ENCODE assay signal across 8 cellular contexts in the genomic region with DNA sequence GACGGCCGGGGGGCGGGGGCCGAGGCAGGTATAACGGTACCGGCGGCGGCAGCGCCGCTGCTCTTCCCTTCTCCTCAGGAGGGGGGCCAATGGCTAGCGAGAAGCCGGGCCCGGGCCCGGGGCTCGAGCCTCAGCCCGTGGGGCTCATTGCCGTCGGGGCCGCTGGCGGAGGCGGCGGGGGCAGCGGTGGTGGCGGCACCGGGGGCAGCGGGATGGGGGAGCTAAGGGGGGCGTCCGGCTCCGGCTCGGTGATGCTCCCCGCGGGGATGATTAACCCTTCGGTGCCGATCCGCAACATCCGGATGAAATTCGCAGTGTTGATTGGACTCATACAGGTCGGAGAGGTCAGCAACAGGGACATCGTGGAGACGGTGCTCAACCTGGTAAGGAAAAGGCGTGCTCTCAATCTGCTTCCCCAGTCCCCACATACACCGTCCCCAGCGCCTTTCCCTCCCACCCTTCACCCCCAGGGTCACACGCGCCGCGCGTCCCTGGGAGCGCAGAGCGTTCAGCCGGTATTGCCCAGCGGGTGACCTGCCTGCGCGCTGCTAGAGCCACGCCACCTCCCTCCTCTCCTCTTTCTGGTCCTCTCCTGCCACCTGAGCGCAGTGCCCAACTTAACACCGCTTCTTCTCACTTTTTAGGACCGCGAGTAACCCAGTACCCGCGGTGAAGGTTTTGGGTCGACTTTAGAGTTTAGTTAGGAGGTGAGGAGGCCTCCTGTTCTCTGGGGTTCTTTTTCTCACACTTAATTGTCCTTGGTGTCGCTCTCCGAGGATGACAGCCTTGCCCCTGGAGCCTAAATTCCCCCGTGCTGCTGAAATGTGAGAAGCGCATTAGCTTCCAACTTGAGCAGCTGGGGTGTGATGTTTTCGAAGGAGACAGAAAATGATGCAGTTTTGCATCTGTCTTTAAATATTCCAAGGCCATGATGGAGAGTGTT. TPM values are rescaled to one million over a fixed set of nuclear protein-coding genes. Genes with fewer than 3 reads are reported as not detected.
DNase-seq lines count a peak whose midpoint lies in the region; ATAC-seq and TF ChIP-seq lines count a peak whose summit lies in the region.

No MANE protein-coding gene starts in this region.

- H3K4me3 ChIP-seq in Caco-2 (ENCODE audit: low read depth, low read length) (peak overlapping the region; percentile 86), LNCaP clone FGC (ENCODE audit: low read depth, low read length) (peak overlapping the region; percentile 66), gastroesophageal sphincter (peak overlapping the region; percentile 85 to 95), neural progenitor cell (peak overlapping the region; percentile 93)

- DNase-seq in Caco-2 (no peak), GM20000 (ENCODE audit: low spot score) (peak; percentile 19), LNCaP clone FGC (ENCODE audit: low read depth) (no peak), neural progenitor cell (ENCODE audit: low spot score) (peak; percentile 84), SIG-M5 (lab: John Stamatoyannopoulos, UW) (no peak)
- no peak for DNase-seq in activated CD8-positive, alpha-beta memory T cell treated with anti-CD3 and anti-CD28 coated beads, Interleukin-2, amount 10 ng/mL, durations not matched to agents 7 days and 5 days
- DNase-seq in NK-92 treated with Interleukin-12 subunit alpha and Interleukin-12 subunit beta, amount 100 ng/mL, for 24 hours (lab: John Stamatoyannopoulos, UW) = no peak

- peak; percentile 17 for ATAC-seq in activated CD8-positive, alpha-beta memory T cell treated with anti-CD3 and anti-CD28 coated beads, Interleukin-2, amount 10 ng/mL, durations not matched to agents 7 days and 5 days
- peak; percentile 52 for ATAC-seq in gastroesophageal sphincter

- H3F3A ChIP-seq in neural progenitor cell (ENCODE audit: low read depth) = peaks cover 29% of the 10 kb centered on the region

- 0 to 4% methylated on average over 2 to 10 of the region's 67 CpGs for WGBS in gastroesophageal sphincter (ENCODE audit: low coverage in 1 of 2), 2 donors

- H3K9me3 Mint-ChIP-seq in Caco-2 (ENCODE audit: unreplicated experiment) = no peaks in the 10 kb centered on the region
- H3K9me3 Mint-ChIP-seq in activated CD8-positive, alpha-beta memory T cell treated with anti-CD3 and anti-CD28 coated beads, Interleukin-2, amount 10 ng/mL, durations not matched to agents 7 days and 5 days (ENCODE audit: low read depth) = no peaks in the 10 kb centered on the region
- H3K9me3 Mint-ChIP-seq in neural progenitor cell = no peaks in the 10 kb centered on the region

- 0 out of 2 replicates have a peak, but pooled peaks cover 3% of the 10 kb centered on the region for H3K4me1 ChIP-seq in Caco-2
- H3K4me1 ChIP-seq in gastroesophageal sphincter = peaks cover 0 to 41% (median 0%) of the 10 kb centered on the region in 3 donors
- peaks cover 36% of the 10 kb centered on the region for H3K4me1 ChIP-seq in neural progenitor cell

- H3K27me3 ChIP-seq in Caco-2 (replicated peaks; ENCODE audit: control insufficient read depth, insufficient read depth, low read length) (0 out of 2 replicates have a peak, but pooled peaks cover 2% of the 10 kb centered on the region), gastroesophageal sphincter (no peaks in the 10 kb centered on the region), neural progenitor cell (no peaks in the 10 kb centered on the region)

- no peaks in the 10 kb centered on the region for H3K9me3 ChIP-seq in Caco-2
- no peaks in the 10 kb centered on the region for H3K9me3 ChIP-seq in gastroesophageal sphincter
- H3K9me3 ChIP-seq in neural progenitor cell (ENCODE audit: low read depth) = no peaks in the 10 kb centered on the region

- H4K20me1 ChIP-seq in neural progenitor cell (ENCODE audit: low read depth) = peaks cover 52% of the 10 kb centered on the region

- CTCF ChIA-PET in Caco-2 (lab: Charles Lee) = no interaction called here
- CTCF ChIA-PET in activated CD8-positive, alpha-beta memory T cell treated with anti-CD3 and anti-CD28 coated beads, Interleukin-2, amount 10 ng/mL, durations not matched to agents 7 days and 5 days (lab: Charles Lee) = no interaction called here

- POLR2A ChIA-PET in Caco-2 (lab: Charles Lee) = no interaction called here

- H3K4me2 ChIP-seq in neural progenitor cell = peak overlapping the region; percentile 97

- H3K4me1 Mint-ChIP-seq in Caco-2 (ENCODE audit: low read depth, unreplicated experiment) = peaks cover 8% of the 10 kb centered on the region
- peaks cover 17% of the 10 kb centered on the region for H3K4me1 Mint-ChIP-seq in activated CD8-positive, alpha-beta memory T cell treated with anti-CD3 and anti-CD28 coated beads, Interleukin-2, amount 10 ng/mL, durations not matched to agents 7 days and 5 days
- peaks cover 24% of the 10 kb centered on the region for H3K4me1 Mint-ChIP-seq in neural progenitor cell

- peak overlapping the region; percentile 95 for H2AFZ ChIP-seq in neural progenitor cell (replicated peaks)

- H3K36me3 ChIP-seq in Caco-2 (ENCODE audit: control insufficient read depth, insufficient read depth, low read length) (no peaks in the 10 kb centered on the region), gastroesophageal sphincter (no peaks in the 10 kb centered on the region), neural progenitor cell (no peaks in the 10 kb centered on the region)

- TF ChIP-seq POLR2A in gastroesophageal sphincter (IDR thresholded peaks at IDR 0.05) = no peak

- H3K9ac ChIP-seq in neural progenitor cell = peak overlapping the region; percentile 36

- intact Hi-C loops in Caco-2 (cut with micrococcal nuclease; ENCODE audit: unreplicated experiment) = no loop called here

- BruUV-seq in Caco-2 (replicated peaks; lab: Mats Ljungman, UMichigan) = no TSS peak

- H3K27ac ChIP-seq in gastroesophageal sphincter = peak overlapping the region in 3 of 4 donors; percentile 86 to 89 (median 88)
- H3K27ac ChIP-seq in neural progenitor cell = peak overlapping the region; percentile 92

- no peak overlapping the region for H3K27ac Mint-ChIP-seq in Caco-2 (ENCODE audit: unreplicated experiment)
- peak overlapping the region; percentile 35 for H3K27ac Mint-ChIP-seq in activated CD8-positive, alpha-beta memory T cell treated with anti-CD3 and anti-CD28 coated beads, Interleukin-2, amount 10 ng/mL, durations not matched to agents 7 days and 5 days
- H3K27ac Mint-ChIP-seq in neural progenitor cell = peak overlapping the region; percentile 85

- no peak for TF ChIP-seq EP300 in gastroesophageal sphincter (IDR thresholded peaks at IDR 0.05)

- peaks cover 54% of the 10 kb centered on the region for H3K79me2 ChIP-seq in neural progenitor cell (ENCODE audit: low read depth)

- H3K4me3 Mint-ChIP-seq in Caco-2 (ENCODE audit: unreplicated experiment) (peak overlapping the region; percentile 86), neural progenitor cell (peak overlapping the region; percentile 93)
- peak overlapping the region; percentile 55 for H3K4me3 Mint-ChIP-seq in activated CD8-positive, alpha-beta memory T cell treated with anti-CD3 and anti-CD28 coated beads, Interleukin-2, amount 10 ng/mL, durations not matched to agents 7 days and 5 days

- H3K36me3 Mint-ChIP-seq in Caco-2 (ENCODE audit: insufficient read depth, unreplicated experiment) (no peaks in the 10 kb centered on the region), neural progenitor cell (no peaks in the 10 kb centered on the region)
- no peaks in the 10 kb centered on the region for H3K36me3 Mint-ChIP-seq in activated CD8-positive, alpha-beta memory T cell treated with anti-CD3 and anti-CD28 coated beads, Interleukin-2, amount 10 ng/mL, durations not matched to agents 7 days and 5 days

- no peak for TF ChIP-seq CTCF in Caco-2 (IDR thresholded peaks at IDR 0.05; ENCODE audit: insufficient read depth in 1 of 2, low read depth in 1 of 2, low read length in 1 of 2, severe bottlenecking in 1 of 2, unreplicated experiment in 1 of 2)
- TF ChIP-seq CTCF in GM20000 (IDR thresholded peaks at IDR 0.05; ENCODE audit: extremely low read depth, missing control alignments) = no peak
- no peak for TF ChIP-seq CTCF in LNCaP clone FGC (IDR thresholded peaks at IDR 0.05; ENCODE audit: control insufficient read depth, extremely low read depth, insufficient read depth)
- TF ChIP-seq CTCF in gastroesophageal sphincter (IDR thresholded peaks at IDR 0.05) = peak in 1 of 4 experiments; percentile 13
- TF ChIP-seq CTCF in neural progenitor cell (IDR thresholded peaks at IDR 0.05) = no peak

- H3K27me3 Mint-ChIP-seq in Caco-2 (ENCODE audit: insufficient read depth, unreplicated experiment) = peaks cover 21% of the 10 kb centered on the region
- peaks cover 45% of the 10 kb centered on the region for H3K27me3 Mint-ChIP-seq in activated CD8-positive, alpha-beta memory T cell treated with anti-CD3 and anti-CD28 coated beads, Interleukin-2, amount 10 ng/mL, durations not matched to agents 7 days and 5 days
- H3K27me3 Mint-ChIP-seq in neural progenitor cell (ENCODE audit: insufficient read depth, low read depth) = peaks cover 2% of the 10 kb centered on the region

RNA-seq across cellular contexts. Expression of a gene that starts 0.9 kb away (rescaled TPM):
- total RNA-seq in Caco-2 (2022) = 0.54 and 1.0 TPM in 2 replicates
- under 1 TPM; 0.12 to 0.23 TPM for total RNA-seq in activated CD8-positive, alpha-beta memory T cell treated with anti-CD3 and anti-CD28 coated beads, Interleukin-2, amount 10 ng/mL, durations not matched to agents 7 days and 5 days
- 10 to 100 TPM; 24.8 to 52.1 (median 35.4) TPM for total RNA-seq in gastroesophageal sphincter
- 23.5 and 31.0 TPM in 2 replicates for total RNA-seq in neural progenitor cell (ENCODE audit: low replicate concordance)

Comparison
In these comparisons a context has a peak if more than half of its experiments do, and no peak if none do; other contexts are left out.
1. DNase-seq: peak in GM20000 (single experiment) and neural progenitor cell (single experiment); none in Caco-2 (0 of 2), LNCaP clone FGC (single experiment), activated CD8-positive, alpha-beta memory T cell treated with anti-CD3 and anti-CD28 coated beads, Interleukin-2, amount 10 ng/mL, durations not matched to agents 7 days and 5 days (single experiment), SIG-M5 (single experiment) and NK-92 treated with Interleukin-12 subunit alpha and Interleukin-12 subunit beta, amount 100 ng/mL, for 24 hours (single experiment).
2. RNA of a gene that starts 0.9 kb away (total RNA-seq): 24.8 to 52.1 TPM in gastroesophageal sphincter and 23.5 to 31.0 TPM in neural progenitor cell; 0.54 to 1.0 TPM in Caco-2 and 0.12 to 0.23 TPM in activated CD8-positive, alpha-beta memory T cell treated with anti-CD3 and anti-CD28 coated beads, Interleukin-2, amount 10 ng/mL, durations not matched to agents 7 days and 5 days; every median in the first group is over 10 times any median in the second.
3. Peak in every context shown above with its lines, with median percentiles within 50 percentile points of each other: H3K4me3 ChIP-seq and H3K4me3 Mint-ChIP-seq.